Comparison of ENCODE assay signal across 19 cellular contexts in the genomic region with DNA sequence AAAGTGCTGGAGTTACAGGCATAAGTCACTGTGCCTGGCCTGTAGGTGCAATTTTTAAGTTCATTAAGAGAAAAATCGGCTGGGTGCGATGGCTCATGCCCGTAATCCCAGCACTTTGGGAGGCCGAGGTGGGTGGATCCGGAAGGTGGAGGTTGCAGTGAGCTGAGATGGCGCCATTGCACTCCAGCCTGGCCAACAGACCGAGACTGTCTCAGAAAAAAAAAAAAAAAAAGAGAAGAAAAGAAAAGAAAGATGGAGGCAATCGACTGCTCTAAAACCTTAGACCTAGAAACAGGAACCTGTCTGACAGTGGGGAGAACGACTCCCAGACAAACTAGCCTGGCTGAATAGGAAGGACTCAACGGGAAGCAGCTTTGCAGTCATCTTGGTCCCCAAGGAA.
"Had no signal": no experiment of that assay in that cellular context is flagged by ENCODE, and none has a peak within 500 bp of the region (broad histone marks: within the 10 kb centered on the region; RNA-seq: fewer than 3 reads in every experiment).

No MANE protein-coding gene starts in this region.

- H3K4me3 Mint-ChIP-seq: activated naive CD8-positive, alpha-beta T cell treated with anti-CD3 and anti-CD28 coated beads for 36 hours; activated T-helper 17 cell treated with anti-CD3 and anti-CD28 coated beads, Interleukin-2, amount 50 U/mL, for 72 hours; memory B cell; nephron; T-helper 2 cell treated with Interferon-gamma antibody and Interleukin-4, amounts not matched to agents 5 μg/mL and 100 μg/mL, for 36 hours had no signal

- H3K4me1 Mint-ChIP-seq: memory B cell had no signal

- H3K27me3 Mint-ChIP-seq: activated naive CD8-positive, alpha-beta T cell treated with anti-CD3 and anti-CD28 coated beads for 36 hours; activated T-helper 17 cell treated with anti-CD3 and anti-CD28 coated beads, Interleukin-2, amount 50 U/mL, for 72 hours; memory B cell had no signal

- DNase-seq: activated CD4-positive, alpha-beta T cell treated with anti-CD3 and anti-CD28 coated beads for 1 hour; activated CD4-positive, alpha-beta T cell treated with anti-CD3 and anti-CD28 coated beads, Interleukin-2, amount 50 U/mL, for 1 hour; activated naive CD4-positive, alpha-beta T cell treated with Interleukin-2 at 50 U/mL for 16 hours; activated naive CD8-positive, alpha-beta T cell treated with anti-CD3 and anti-CD28 coated beads for 36 hours; activated T-cell treated with anti-CD3 and anti-CD28 coated beads, Interleukin-2, amount 50 U/mL, for 1 hour; amniotic stem cell; cortex of kidney; islet precursor cell; left cardiac atrium; pancreas; right cardiac atrium; stimulated activated CD4-positive, alpha-beta T cell treated with anti-CD3 and anti-CD28 coated beads, Interleukin-4, amount 100 ng/mL, for 24 hours; stimulated activated naive CD8-positive, alpha-beta T cell treated with anti-CD3 and anti-CD28 coated beads, Interleukin-15, Interleukin-2, amounts not matched to agents 100 U/mL and 50 U/mL, for 24 hours; upper lobe of left lung; WERI-Rb-1 had no signal

- H3K9me3 Mint-ChIP-seq: activated naive CD8-positive, alpha-beta T cell treated with anti-CD3 and anti-CD28 coated beads for 36 hours; activated T-helper 17 cell treated with anti-CD3 and anti-CD28 coated beads, Interleukin-2, amount 50 U/mL, for 72 hours; memory B cell; nephron; T-helper 2 cell treated with Interferon-gamma antibody and Interleukin-4, amounts not matched to agents 5 μg/mL and 100 μg/mL, for 36 hours had no signal

- H3K36me3 Mint-ChIP-seq: activated naive CD8-positive, alpha-beta T cell treated with anti-CD3 and anti-CD28 coated beads for 36 hours; memory B cell had no signal

- H3K27ac Mint-ChIP-seq: activated naive CD8-positive, alpha-beta T cell treated with anti-CD3 and anti-CD28 coated beads for 36 hours; activated T-helper 17 cell treated with anti-CD3 and anti-CD28 coated beads, Interleukin-2, amount 50 U/mL, for 72 hours; memory B cell; nephron; T-helper 2 cell treated with Interferon-gamma antibody and Interleukin-4, amounts not matched to agents 5 μg/mL and 100 μg/mL, for 36 hours had no signal
